8 cellular contexts compared by ENCODE assay signal in genomic region chr3:186931487-186932280, GRCh38. TPM values are rescaled to one million over a fixed set of nuclear protein-coding genes. Genes with fewer than 3 reads are reported as not detected.
DNase-seq lines count a peak whose midpoint lies in the region; ATAC-seq and TF ChIP-seq lines count a peak whose summit lies in the region.

No MANE protein-coding gene starts in this region.

- H3K27ac Mint-ChIP-seq in chondrocyte (ENCODE audit: unreplicated experiment), result peak overlapping the region; percentile 81

- no TSS peak for BruUV-seq in IMR-90 (replicated peaks; lab: Mats Ljungman, UMichigan)

- H3K4ac ChIP-seq in IMR-90 (ENCODE audit: low read depth, low read length), result peak overlapping the region; percentile 50

- H3K4me1 ChIP-seq in IMR-90 (ENCODE audit: control insufficient read depth, insufficient read depth, low read length), result no peaks in the 10 kb centered on the region; the same call in 1 of the 2 replicates
- H3K4me1 ChIP-seq in left lung, result peaks cover 6 to 42% of the 10 kb centered on the region in 2 donors

- peaks cover 7% of the 10 kb centered on the region for H3K36me3 Mint-ChIP-seq in chondrocyte (ENCODE audit: low read depth)

- no peak overlapping the region for H4K91ac ChIP-seq in IMR-90 (ENCODE audit: insufficient read depth, low read depth, low read length)

- no peaks in the 10 kb centered on the region for H3K9me1 ChIP-seq in IMR-90 (ENCODE audit: insufficient read depth, low read length)

- WGBS in IMR-90 (ENCODE audit: extremely low coverage in 2 of 2, insufficient read length in 1 of 2), 2 experiments, result 1% methylated on average over 14 of the region's 35 CpGs; no CpG with 5 or more reads in 1 of the 2 experiments

- dilution Hi-C loops in IMR-90 (cut with HindIII; ENCODE audit: low sequenced_read_pairs, unreplicated experiment), result no loop called here

- H3K4me3 Mint-ChIP-seq in chondrocyte (ENCODE audit: unreplicated experiment), result peak overlapping the region; percentile 93

- no peak overlapping the region for H2BK15ac ChIP-seq in IMR-90 (ENCODE audit: low read depth, low read length)

- TF ChIP-seq CTCF in AG09309 (IDR thresholded peaks at IDR 0.05; ENCODE audit: control insufficient read depth, insufficient read depth, low read depth, low read length, missing control alignments) (no peak), IMR-90 (conservative IDR thresholded peaks at IDR 0.05; ENCODE audit: low read depth, low read length) (no peak), chondrocyte (IDR thresholded peaks at IDR 0.05) (no peak), left lung (IDR thresholded peaks at IDR 0.05) (no peak)

- H3K27me3 Mint-ChIP-seq in chondrocyte (ENCODE audit: low read depth), result no peaks in the 10 kb centered on the region

- H3K27ac ChIP-seq in IMR-90 (ENCODE audit: insufficient read depth, low read length), result peak overlapping the region; percentile 19; the same call in 1 of the 2 replicates
- H3K27ac ChIP-seq in left lung, result peak overlapping the region; percentile 76 to 84

- H3K36me3 ChIP-seq in IMR-90 (ENCODE audit: control insufficient read depth, insufficient read depth, low read length) (no peaks in the 10 kb centered on the region), left lung (peaks cover 0 to 4% of the 10 kb centered on the region in 2 donors)

- H3K56ac ChIP-seq in IMR-90 (ENCODE audit: extremely low read depth, insufficient read depth, low read length), result no peak overlapping the region

- H3K4me2 ChIP-seq in IMR-90 (ENCODE audit: low read depth, low read length), result peak overlapping the region; percentile 96

- no peak overlapping the region for H4K8ac ChIP-seq in IMR-90 (ENCODE audit: low read depth in 2 of 2, low read length in 2 of 2)

- peak overlapping the region; percentile 59 for H3K4me3 ChIP-seq in AG09309 (ENCODE audit: control insufficient read depth, low read depth, low read length)
- peak overlapping the region; percentile 53 for H3K4me3 ChIP-seq in IMR-90 (ENCODE audit: insufficient read depth, low read depth, low read length)
- peak overlapping the region; percentile 88 to 96 for H3K4me3 ChIP-seq in left lung

- H3K14ac ChIP-seq in IMR-90 (replicated peaks; ENCODE audit: low read depth, low read length), result no peak overlapping the region

- intact Hi-C loops in IMR-90 (cut with micrococcal nuclease), result loop anchor here (1.0 to 2.0 kb wide), 2 partner anchors 105 to 170 kb away; no protein-coding TSS in a partner anchor
- intact Hi-C loops in left lung (cut with DNase I), result no loop called here

- POLR2A ChIA-PET in IMR-90 (lab: Charles Lee; ENCODE audit: unreplicated experiment), result no interaction called here

- CTCF ChIA-PET in IMR-90 (lab: Yijun Ruan, JAX), result interaction anchor here (1.2 to 1.5 kb wide), 2 partner anchors 9 to 233 kb away, joined by 3 to 4 read pairs; no protein-coding TSS in a partner anchor

- H2BK20ac ChIP-seq in IMR-90 (ENCODE audit: low read depth, low read length), result no peak overlapping the region

- ATAC-seq in GM19372 (IDR thresholded peaks at IDR 0.05; ENCODE audit: low read depth, unreplicated experiment) (peak; percentile 28), IMR-90 (ENCODE audit: low read depth) (peak; percentile 71), left lung (peak; percentile 72), GM18519 (IDR thresholded peaks at IDR 0.05; ENCODE audit: low FRiP score, unreplicated experiment) (no peak)

- peak overlapping the region; percentile 94 for H2AFZ ChIP-seq in IMR-90 (replicated peaks; ENCODE audit: low read length, poor library complexity)

- in situ Hi-C loops in IMR-90 (cut with MboI; ENCODE audit: low sequenced_read_pairs), result no loop called here

- no peaks in the 10 kb centered on the region for H3K79me1 ChIP-seq in IMR-90 (ENCODE audit: low read depth in 1 of 2, low read length in 2 of 2)

- peaks cover 12% of the 10 kb centered on the region for H3K27me3 ChIP-seq in IMR-90 (ENCODE audit: control insufficient read depth, insufficient read depth, low read length)
- H3K27me3 ChIP-seq in left lung, result no peaks in the 10 kb centered on the region

- peaks cover 3% of the 10 kb centered on the region for H3K9me3 Mint-ChIP-seq in chondrocyte (ENCODE audit: low read depth)

- no peak overlapping the region for H2AK5ac ChIP-seq in IMR-90 (ENCODE audit: low read depth, low read length)

- no peak overlapping the region; the same call in 1 of the 2 replicates for H3K18ac ChIP-seq in IMR-90 (ENCODE audit: low read depth, low read length)

- no peaks in the 10 kb centered on the region; the same call in 1 of the 2 replicates for H4K20me1 ChIP-seq in IMR-90 (ENCODE audit: insufficient read depth, low read length)

- H3K9me3 ChIP-seq in IMR-90 (ENCODE audit: control insufficient read depth, insufficient read depth, low read length) (no peaks in the 10 kb centered on the region), left lung (no peaks in the 10 kb centered on the region)

- H2AK9ac ChIP-seq in IMR-90 (replicated peaks; ENCODE audit: low read depth, low read length, poor library complexity), result no peak overlapping the region

- TF ChIP-seq RAD21 in IMR-90 (IDR thresholded peaks at IDR 0.05; ENCODE audit: low read length), result no peak

- H3K23ac ChIP-seq in IMR-90 (ENCODE audit: low read depth, low read length), result 0 out of 2 replicates have a peak overlapping the region, but pooled peaks have one; percentile 62

- no peak overlapping the region for H2BK5ac ChIP-seq in IMR-90 (ENCODE audit: low read depth, low read length, poor library complexity, severe bottlenecking)

- peak overlapping the region; percentile 4; the same call in 1 of the 2 replicates for H3K9ac ChIP-seq in IMR-90 (ENCODE audit: low read depth, low read length)

- no peak overlapping the region for H4K5ac ChIP-seq in IMR-90 (ENCODE audit: low read depth, low read length)

- peak overlapping the region; percentile 44; the same call in 1 of the 2 replicates for H2BK120ac ChIP-seq in IMR-90 (ENCODE audit: low read depth, low read length)

- H3K4me1 Mint-ChIP-seq in chondrocyte (ENCODE audit: low read depth), result peaks cover 26% of the 10 kb centered on the region

- DNase-seq in AG09309 (ENCODE audit: low read depth) (no peak), IMR-90 (peak; percentile 63), chondrocyte (ENCODE audit: low spot score) (no peak), left lung (peak; percentile 76 to 88)
- peak; percentile 13 to 42 (median 35) for DNase-seq in activated CD4-positive, CD25-positive, alpha-beta regulatory T cell (lab: John Stamatoyannopoulos, UW)
- DNase-seq in stimulated activated CD4-positive, alpha-beta T cell treated with anti-CD3 and anti-CD28 coated beads, TNF-alpha, amount 100 ng/mL, for 4 hours (ENCODE audit: low read depth in 3 of 3), result peak; percentile 38 to 56 (median 50)

- no peak for TF ChIP-seq POLR2A in IMR-90 (IDR thresholded peaks at IDR 0.05; ENCODE audit: low read depth, low read length)

TF ChIP-seq in IMR-90, 13 proteins besides CTCF, POLR2A, EP300 and RAD21:
- TF ChIP-seq BHLHE40 (IDR thresholded peaks at IDR 0.05; ENCODE audit: low read depth, low read length) (0 out of 2 replicates have a peak, but pooled peaks have one; percentile 14), CHD1 (IDR thresholded peaks at IDR 0.05; ENCODE audit: low read depth, low read length) (no peak)

RNA-seq across cellular contexts. Expression of gene ST6GAL1, which starts 1.4 kb away (rescaled TPM):
- total RNA-seq in IMR-90 (2012; rRNA removed), result 1.4 and 1.7 TPM in 2 replicates
- 2.5 and 2.9 TPM in 2 replicates for polyA plus RNA-seq in IMR-90 (2012; rRNA removed)
- polyA plus RNA-seq in IMR-90 (2012; cell fraction: cytosol; rRNA removed), result 1.1 and 1.5 TPM in 2 replicates
- polyA plus RNA-seq in IMR-90 (2012; cell fraction: nucleus; rRNA removed; ENCODE audit: low replicate concordance), result 1.3 and 2.8 TPM in 2 replicates
- total RNA-seq in chondrocyte, result 21.9 to 36.6 TPM (median 33.9 TPM) in 3 replicates
- total RNA-seq in left lung, result 100 to 1,000 TPM in 1 of 2 donors, 10 to 100 TPM in 1; 49.9 to 132 TPM

Comparison
In these comparisons a context has a peak if more than half of its experiments do, and no peak if none do; other contexts are left out.
1. DNase-seq: peak in IMR-90 (single experiment), activated CD4-positive, CD25-positive, alpha-beta regulatory T cell (4 of 4), left lung (2 of 2) and stimulated activated CD4-positive, alpha-beta T cell treated with anti-CD3 and anti-CD28 coated beads, TNF-alpha, amount 100 ng/mL, for 4 hours (3 of 3); none in AG09309 (single experiment) and chondrocyte (single experiment).
2. Peak in every context shown above with its lines, with median percentiles within 50 percentile points of each other: H3K4me3 ChIP-seq.